In the genomic region with DNA sequence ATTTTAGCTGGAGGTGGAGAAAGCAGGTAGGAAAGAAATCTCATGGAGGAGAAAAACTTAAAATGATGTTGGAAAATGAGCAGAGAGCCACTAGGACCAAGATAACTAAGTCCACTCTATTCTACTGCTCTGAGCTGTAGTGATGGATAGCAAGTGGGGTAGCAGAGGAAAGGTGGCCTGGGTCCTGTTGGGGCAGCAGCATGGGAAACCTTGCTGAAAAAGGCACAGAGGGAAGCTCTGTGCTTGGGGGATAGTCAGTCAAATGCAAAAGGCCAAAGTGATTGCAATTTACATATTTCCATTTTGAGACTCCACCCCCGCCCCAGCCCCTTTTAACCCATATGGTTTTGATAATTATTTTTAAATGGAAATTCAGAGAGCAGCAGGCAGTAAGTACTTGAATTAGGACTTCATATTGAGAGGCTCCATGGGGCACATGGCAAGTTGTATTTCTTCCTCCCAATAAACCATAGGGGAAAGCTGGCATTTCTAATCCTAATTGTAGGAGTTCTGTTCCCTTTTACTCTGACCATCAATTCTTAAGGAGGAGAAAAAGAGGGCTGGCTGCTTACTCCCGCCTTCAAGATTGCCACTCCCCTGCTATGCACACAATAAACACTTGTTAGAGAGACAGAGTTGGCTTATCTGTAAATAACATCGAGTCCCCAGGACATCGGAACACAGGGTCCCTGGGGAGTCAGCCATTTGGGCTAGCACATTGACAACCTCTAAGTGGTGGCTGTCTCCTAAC, we compare ENCODE assay signal across 1 cellular context.
TF ChIP-seq lines count a peak whose summit lies in the region.

No MANE protein-coding gene starts in this region.

TF ChIP-seq in H1, 55 proteins besides CTCF, POLR2A, EP300 and RAD21 (continued from another document):
- TF ChIP-seq, protein P1, sequence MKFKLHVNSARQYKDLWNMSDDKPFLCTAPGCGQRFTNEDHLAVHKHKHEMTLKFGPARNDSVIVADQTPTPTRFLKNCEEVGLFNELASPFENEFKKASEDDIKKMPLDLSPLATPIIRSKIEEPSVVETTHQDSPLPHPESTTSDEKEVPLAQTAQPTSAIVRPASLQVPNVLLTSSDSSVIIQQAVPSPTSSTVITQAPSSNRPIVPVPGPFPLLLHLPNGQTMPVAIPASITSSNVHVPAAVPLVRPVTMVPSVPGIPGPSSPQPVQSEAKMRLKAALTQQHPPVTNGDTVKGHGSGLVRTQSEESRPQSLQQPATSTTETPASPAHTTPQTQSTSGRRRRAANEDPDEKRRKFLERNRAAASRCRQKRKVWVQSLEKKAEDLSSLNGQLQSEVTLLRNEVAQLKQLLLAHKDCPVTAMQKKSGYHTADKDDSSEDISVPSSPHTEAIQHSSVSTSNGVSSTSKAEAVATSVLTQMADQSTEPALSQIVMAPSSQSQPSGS (IDR thresholded peaks at IDR 0.05; ENCODE audit: low read length) = no peak
- TF ChIP-seq SUZ12 (IDR thresholded peaks at IDR 0.05; ENCODE audit: low read length) (no peak), SIX5 (IDR thresholded peaks at IDR 0.05; ENCODE audit: low read depth, low read length) (no peak), GTF2F1 (IDR thresholded peaks at IDR 0.05; ENCODE audit: borderline replicate concordance, low read depth, low read length) (no peak), SP4 (IDR thresholded peaks at IDR 0.05; ENCODE audit: low read length) (no peak), KDM1A (IDR thresholded peaks at IDR 0.05; ENCODE audit: borderline replicate concordance, low read length) (no peak), KDM5A (IDR thresholded peaks at IDR 0.05; ENCODE audit: low read length) (no peak), YY1 (IDR thresholded peaks at IDR 0.05; ENCODE audit: low read depth, low read length) (no peak)
